Comparison of ENCODE assay signal across 35 cellular contexts in the genomic region with DNA sequence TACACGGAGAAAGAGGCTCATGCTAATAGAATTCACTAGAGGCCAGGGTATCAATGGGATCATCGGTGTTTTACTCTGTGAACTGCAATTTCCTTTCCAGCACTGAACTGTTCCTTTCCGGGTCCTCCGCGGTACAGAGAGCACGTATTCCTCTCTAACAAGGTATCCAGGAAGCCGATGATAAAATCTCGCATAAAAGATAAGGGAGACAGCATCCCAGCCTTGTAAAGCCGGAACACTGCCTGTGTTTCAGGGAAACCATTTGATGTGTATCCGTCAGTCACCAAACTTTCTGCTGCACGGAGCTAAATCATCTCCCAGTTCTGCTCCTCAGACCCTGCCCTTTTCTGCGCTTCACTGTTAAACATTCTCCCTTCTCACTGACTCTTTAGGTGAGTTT.
"Had no signal": no experiment of that assay in that cellular context is flagged by ENCODE, and none has a peak within 500 bp of the region (broad histone marks: within the 10 kb centered on the region; RNA-seq: fewer than 3 reads in every experiment).

No MANE protein-coding gene starts in this region.

- H3K4me3 Mint-ChIP-seq: activated CD4-positive, alpha-beta memory T cell treated with anti-CD3 and anti-CD28 coated beads, Interleukin-2, amount 10 ng/mL, durations not matched to agents 7 days and 5 days; activated CD8-positive, alpha-beta memory T cell treated with anti-CD3 and anti-CD28 coated beads, Interleukin-2, amount 10 ng/mL, durations not matched to agents 7 days and 5 days; activated naive CD8-positive, alpha-beta T cell treated with anti-CD3 and anti-CD28 coated beads for 36 hours; activated T-cell treated with anti-CD3 and anti-CD28 coated beads, Interleukin-2, amount 50 U/mL, for 72 hours; activated T-helper 17 cell treated with anti-CD3 and anti-CD28 coated beads, Interleukin-2, amount 50 U/mL, for 72 hours; central memory CD8-positive, alpha-beta T cell had no signal

- H3K27me3 ChIP-seq: ascending aorta, cardiac muscle cell, MG63, Peyer's patch had no signal

- DNase-seq: activated CD4-positive, alpha-beta memory T cell treated with anti-CD3 and anti-CD28 coated beads, Interleukin-2, amount 10 ng/mL, durations not matched to agents 7 days and 5 days; activated CD4-positive, alpha-beta T cell treated with anti-CD3 and anti-CD28 coated beads for 1 hour; activated CD4-positive, alpha-beta T cell treated with anti-CD3 and anti-CD28 coated beads for 48 hours; activated CD4-positive, CD25-positive, alpha-beta regulatory T cell; activated CD8-positive, alpha-beta memory T cell treated with anti-CD3 and anti-CD28 coated beads for 24 hours; activated CD8-positive, alpha-beta memory T cell treated with anti-CD3 and anti-CD28 coated beads, Interleukin-2, amount 10 ng/mL, durations not matched to agents 7 days and 5 days; activated CD8-positive, alpha-beta memory T cell treated with anti-CD3 and anti-CD28 coated beads, Interleukin-2, amount 50 U/mL, for 48 hours; activated effector memory CD4-positive, alpha-beta T cell treated with anti-CD3 and anti-CD28 coated beads, Interleukin-2, amount 50 U/mL, for 16 hours; activated naive CD4-positive, alpha-beta T cell; activated naive CD4-positive, alpha-beta T cell treated with anti-CD3 and anti-CD28 coated beads, Interleukin-2, amount 50 U/mL, for 16 hours; activated naive CD8-positive, alpha-beta T cell treated with anti-CD3 and anti-CD28 coated beads for 36 hours; activated T-cell treated with anti-CD3 and anti-CD28 coated beads, Interleukin-2, amount 50 U/mL, for 72 hours; amygdala; Karpas-422; KBM-7; MG63; NCI-H1048; NCI-H1105 treated with DMSO at 0.1 percent for 48 hours; NCI-H1436; NCI-H1694; NCI-H1930; NCI-H345; Peyer's patch; RPMI8226; SHP77 treated with DMSO at 0.1 percent for 48 hours; SW 1271; T-helper 1 cell; T-helper 2 cell; T-helper 9 cell; WERI-Rb-1 had no signal

- H3K4me3 ChIP-seq: ascending aorta, cardiac muscle cell, MG63, Peyer's patch, SJSA1 had no signal

- H3K27ac ChIP-seq: ascending aorta, cardiac muscle cell, Peyer's patch, SJSA1, WERI-Rb-1 had no signal

- H3K36me3 Mint-ChIP-seq: activated CD8-positive, alpha-beta memory T cell treated with anti-CD3 and anti-CD28 coated beads, Interleukin-2, amount 10 ng/mL, durations not matched to agents 7 days and 5 days; activated naive CD8-positive, alpha-beta T cell treated with anti-CD3 and anti-CD28 coated beads for 36 hours had no signal

- H3K9me3 ChIP-seq: ascending aorta, MG63, Peyer's patch, SJSA1 had no signal

- H3K4me1 Mint-ChIP-seq: activated CD4-positive, alpha-beta memory T cell treated with anti-CD3 and anti-CD28 coated beads, Interleukin-2, amount 10 ng/mL, durations not matched to agents 7 days and 5 days; activated CD8-positive, alpha-beta memory T cell treated with anti-CD3 and anti-CD28 coated beads, Interleukin-2, amount 10 ng/mL, durations not matched to agents 7 days and 5 days; activated naive CD8-positive, alpha-beta T cell treated with anti-CD3 and anti-CD28 coated beads for 36 hours; central memory CD8-positive, alpha-beta T cell had no signal

- ATAC-seq: activated CD8-positive, alpha-beta memory T cell treated with anti-CD3 and anti-CD28 coated beads, Interleukin-2, amount 10 ng/mL, durations not matched to agents 7 days and 5 days; activated T-cell treated with anti-CD3 and anti-CD28 coated beads, Interleukin-2, amount 50 U/mL, for 72 hours; activated T-helper 17 cell treated with anti-CD3 and anti-CD28 coated beads, Interleukin-2, amount 50 U/mL, for 72 hours had no signal

- H3K27ac Mint-ChIP-seq: activated CD4-positive, alpha-beta memory T cell treated with anti-CD3 and anti-CD28 coated beads, Interleukin-2, amount 10 ng/mL, durations not matched to agents 7 days and 5 days; activated CD8-positive, alpha-beta memory T cell treated with anti-CD3 and anti-CD28 coated beads, Interleukin-2, amount 10 ng/mL, durations not matched to agents 7 days and 5 days; activated naive CD8-positive, alpha-beta T cell treated with anti-CD3 and anti-CD28 coated beads for 36 hours; activated T-cell treated with anti-CD3 and anti-CD28 coated beads, Interleukin-2, amount 50 U/mL, for 72 hours; activated T-helper 17 cell treated with anti-CD3 and anti-CD28 coated beads, Interleukin-2, amount 50 U/mL, for 72 hours had no signal

- H3K36me3 ChIP-seq: ascending aorta, cardiac muscle cell, MG63, Peyer's patch, SJSA1, WERI-Rb-1 had no signal

- H3K4me1 ChIP-seq: ascending aorta, Peyer's patch, SJSA1 had no signal

- H3K9me3 Mint-ChIP-seq: activated CD4-positive, alpha-beta memory T cell treated with anti-CD3 and anti-CD28 coated beads, Interleukin-2, amount 10 ng/mL, durations not matched to agents 7 days and 5 days; activated naive CD8-positive, alpha-beta T cell treated with anti-CD3 and anti-CD28 coated beads for 36 hours; activated T-helper 17 cell treated with anti-CD3 and anti-CD28 coated beads, Interleukin-2, amount 50 U/mL, for 72 hours; central memory CD8-positive, alpha-beta T cell had no signal
